In the genomic region with DNA sequence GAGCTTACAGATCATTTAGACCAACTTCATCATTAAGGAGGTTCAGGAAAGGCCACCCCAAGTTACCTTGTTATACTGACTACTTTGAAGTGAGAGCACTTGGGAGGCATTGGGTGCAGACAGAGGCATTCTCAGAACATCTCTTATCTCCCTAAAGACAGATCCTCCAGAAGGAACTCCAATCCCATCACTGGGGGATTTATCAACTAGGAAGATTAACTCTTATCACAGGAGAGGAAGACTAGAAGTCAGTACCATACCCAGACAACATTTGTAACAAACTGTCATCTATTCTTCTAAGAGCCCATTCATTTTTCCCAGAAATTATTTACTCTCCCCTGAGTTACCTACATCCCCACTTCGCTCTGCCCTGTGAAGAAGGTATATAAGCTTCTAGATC, we compare ENCODE assay signal across 33 cellular contexts.
"Had no signal": no experiment of that assay in that cellular context is flagged by ENCODE, and none has a peak within 500 bp of the region (broad histone marks: within the 10 kb centered on the region; RNA-seq: fewer than 3 reads in every experiment).

No MANE protein-coding gene starts in this region.

- H3K4me3 Mint-ChIP-seq: activated B cell treated with CpG ODN at 0.5 μM for 24 hours; activated CD8-positive, alpha-beta T cell treated with anti-CD3 and anti-CD28 coated beads for 36 hours; activated naive CD4-positive, alpha-beta T cell treated with anti-CD3 and anti-CD28 coated beads for 36 hours; activated naive CD4-positive, alpha-beta T cell treated with anti-CD3 and anti-CD28 coated beads, Interleukin-2, amount 50 U/mL, for 24 hours; activated naive CD8-positive, alpha-beta T cell treated with anti-CD3 and anti-CD28 coated beads for 36 hours; activated naive CD8-positive, alpha-beta T cell treated with anti-CD3 and anti-CD28 coated beads, Interleukin-2, amount 50 U/mL, for 24 hours; activated T-cell treated with anti-CD3 and anti-CD28 coated beads, Interleukin-2, amount 50 U/mL, for 4 hours; activated T-helper 17 cell treated with anti-CD3 and anti-CD28 coated beads, Interleukin-2, amount 50 U/mL, for 72 hours; T-cell; T-helper 1 cell treated with Interleukin-12 subunit alpha and Interleukin-12 subunit beta and Interleukin-4 antibody, amounts not matched to agents 30 μg/mL and 1 μg/mL, for 36 hours had no signal

- H3K27ac Mint-ChIP-seq: activated B cell treated with CpG ODN at 0.5 μM for 24 hours; activated CD8-positive, alpha-beta T cell treated with anti-CD3 and anti-CD28 coated beads for 36 hours; activated naive CD4-positive, alpha-beta T cell treated with anti-CD3 and anti-CD28 coated beads for 36 hours; activated naive CD4-positive, alpha-beta T cell treated with anti-CD3 and anti-CD28 coated beads, Interleukin-2, amount 50 U/mL, for 24 hours; activated naive CD8-positive, alpha-beta T cell treated with anti-CD3 and anti-CD28 coated beads for 36 hours; activated naive CD8-positive, alpha-beta T cell treated with anti-CD3 and anti-CD28 coated beads, Interleukin-2, amount 50 U/mL, for 24 hours; activated T-helper 17 cell treated with anti-CD3 and anti-CD28 coated beads, Interleukin-2, amount 50 U/mL, for 72 hours; brain; T-cell; T-helper 1 cell treated with Interleukin-12 subunit alpha and Interleukin-12 subunit beta and Interleukin-4 antibody, amounts not matched to agents 30 μg/mL and 1 μg/mL, for 36 hours had no signal

- H3K36me3 Mint-ChIP-seq: activated naive CD4-positive, alpha-beta T cell treated with anti-CD3 and anti-CD28 coated beads, Interleukin-2, amount 50 U/mL, for 24 hours; activated naive CD8-positive, alpha-beta T cell treated with anti-CD3 and anti-CD28 coated beads for 36 hours; brain; T-cell had no signal

- H3K4me3 ChIP-seq: ascending aorta, breast epithelium, cardiac muscle cell, colonic mucosa, gastrocnemius medialis, heart left ventricle, hepatocyte had no signal

- H3K27ac ChIP-seq: ascending aorta, breast epithelium, cardiac muscle cell, colonic mucosa, foreskin keratinocyte, gastrocnemius medialis, heart left ventricle, hepatocyte, WERI-Rb-1 had no signal

- ATAC-seq: activated CD4-positive, CD25-positive, alpha-beta regulatory T cell treated with anti-CD3 and anti-CD28 coated beads, Interleukin-2, amount 50 U/mL, for 24 hours; activated CD8-positive, alpha-beta T cell treated with anti-CD3 and anti-CD28 coated beads for 36 hours; activated naive CD8-positive, alpha-beta T cell treated with anti-CD3 and anti-CD28 coated beads, Interleukin-2, amount 50 U/mL, for 24 hours; activated T-cell treated with anti-CD3 and anti-CD28 coated beads, Interleukin-2, amount 50 U/mL, for 4 hours; activated T-helper 17 cell treated with anti-CD3 and anti-CD28 coated beads, Interleukin-2, amount 50 U/mL, for 72 hours; esophagus mucosa; foreskin keratinocyte; gastrocnemius medialis; heart left ventricle; T-cell had no signal

- H3K4me1 ChIP-seq: ascending aorta, breast epithelium, colonic mucosa, foreskin keratinocyte, gastrocnemius medialis had no signal

- H3K9me3 ChIP-seq: ascending aorta, breast epithelium, colonic mucosa, gastrocnemius medialis, heart left ventricle had no signal

- DNase-seq: activated B cell treated with CpG ODN at 0.5 μM for 24 hours; activated CD4-positive, alpha-beta T cell treated with anti-CD3 and anti-CD28 coated beads for 48 hours; activated CD4-positive, alpha-beta T cell treated with anti-CD3 and anti-CD28 coated beads, Interleukin-2, amount 50 U/mL, for 1 hour; activated CD4-positive, alpha-beta T cell treated with anti-CD3 and anti-CD28 coated beads, Interleukin-2, amount 50 U/mL, for 48 hours; activated CD8-positive, alpha-beta memory T cell treated with anti-CD3 and anti-CD28 coated beads for 24 hours; activated CD8-positive, alpha-beta T cell treated with anti-CD3 and anti-CD28 coated beads for 36 hours; activated effector memory CD4-positive, alpha-beta T cell treated with Interleukin-2 at 50 U/mL for 16 hours; activated gamma-delta T cell treated with Interleukin-2 at 50 U/mL for 16 hours; activated naive CD4-positive, alpha-beta T cell treated with anti-CD3 and anti-CD28 coated beads for 36 hours; activated naive CD8-positive, alpha-beta T cell treated with anti-CD3 and anti-CD28 coated beads for 36 hours; activated naive CD8-positive, alpha-beta T cell treated with anti-CD3 and anti-CD28 coated beads, Interleukin-2, amount 50 U/mL, for 24 hours; activated T-cell treated with anti-CD3 and anti-CD28 coated beads, Interleukin-2, amount 50 U/mL, for 4 hours; central memory CD4-positive, alpha-beta T cell; cerebellar nuclear complex; colonic mucosa; effector CD8-positive, alpha-beta T cell; foreskin keratinocyte; gastrocnemius medialis; glutamatergic neuron; heart left ventricle; T-cell; T-helper 9 cell; WERI-Rb-1 had no signal

- H3K36me3 ChIP-seq: ascending aorta, breast epithelium, cardiac muscle cell, colonic mucosa, gastrocnemius medialis, heart left ventricle, WERI-Rb-1 had no signal

- H3K9me3 Mint-ChIP-seq: activated B cell treated with CpG ODN at 0.5 μM for 24 hours; activated CD8-positive, alpha-beta T cell treated with anti-CD3 and anti-CD28 coated beads for 36 hours; activated naive CD4-positive, alpha-beta T cell treated with anti-CD3 and anti-CD28 coated beads for 36 hours; activated naive CD4-positive, alpha-beta T cell treated with anti-CD3 and anti-CD28 coated beads, Interleukin-2, amount 50 U/mL, for 24 hours; activated naive CD8-positive, alpha-beta T cell treated with anti-CD3 and anti-CD28 coated beads for 36 hours; activated naive CD8-positive, alpha-beta T cell treated with anti-CD3 and anti-CD28 coated beads, Interleukin-2, amount 50 U/mL, for 24 hours; activated T-cell treated with anti-CD3 and anti-CD28 coated beads, Interleukin-2, amount 50 U/mL, for 4 hours; activated T-helper 17 cell treated with anti-CD3 and anti-CD28 coated beads, Interleukin-2, amount 50 U/mL, for 72 hours; brain; T-cell; T-helper 1 cell treated with Interleukin-12 subunit alpha and Interleukin-12 subunit beta and Interleukin-4 antibody, amounts not matched to agents 30 μg/mL and 1 μg/mL, for 36 hours had no signal

- H3K27me3 ChIP-seq: ascending aorta, breast epithelium, cardiac muscle cell, colonic mucosa, gastrocnemius medialis, heart left ventricle, hepatocyte had no signal
